18 cellular contexts compared by ENCODE assay signal in the genomic region with DNA sequence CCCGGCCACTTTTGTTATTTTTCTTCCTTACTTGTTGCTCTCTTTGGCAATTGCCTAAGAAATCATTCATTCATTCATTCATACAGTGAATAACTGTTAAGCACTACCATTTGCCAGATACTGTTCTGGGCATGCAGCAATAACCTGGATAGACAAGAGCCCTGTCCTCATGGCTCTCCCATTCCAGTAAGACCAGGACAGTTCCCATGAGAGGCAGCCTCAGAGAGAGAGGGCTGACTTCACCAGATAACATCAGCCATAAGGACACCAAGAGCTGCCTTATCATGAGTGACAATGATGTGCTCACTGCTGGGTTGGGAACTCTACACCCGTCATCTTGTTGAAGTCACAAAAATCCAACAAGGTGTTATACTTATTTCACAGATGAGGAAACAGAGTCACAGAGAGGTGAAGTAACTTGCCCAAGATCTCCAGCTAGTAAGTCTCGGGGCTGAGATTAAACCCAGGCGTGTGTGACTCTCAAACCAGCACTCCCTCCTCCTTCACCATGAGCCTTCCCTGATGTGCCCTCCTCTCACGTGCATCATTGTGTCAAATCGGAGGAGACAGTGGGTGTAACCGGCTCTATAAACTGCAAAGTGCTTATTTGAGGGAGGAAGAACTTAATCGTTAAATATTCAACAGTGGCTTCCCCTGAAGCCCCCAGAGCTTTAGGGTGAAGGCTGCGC.
"Had no signal": no experiment of that assay in that cellular context is flagged by ENCODE, and none has a peak within 500 bp of the region (broad histone marks: within the 10 kb centered on the region; RNA-seq: fewer than 3 reads in every experiment).

No MANE protein-coding gene starts in this region.

- H3K9me3 ChIP-seq: neutrophil, pancreas, psoas muscle had no signal

- H3K36me3 ChIP-seq: cardiac muscle cell, neutrophil, pancreas had no signal

- H3K27me3 ChIP-seq: cardiac muscle cell, pancreas had no signal

- DNase-seq: activated CD4-positive, alpha-beta memory T cell treated with anti-CD3 and anti-CD28 coated beads for 36 hours; activated CD4-positive, alpha-beta T cell treated with anti-CD3 and anti-CD28 coated beads for 48 hours; activated effector memory CD4-positive, alpha-beta T cell treated with anti-CD3 and anti-CD28 coated beads, Interleukin-2, amount 50 U/mL, for 16 hours; activated naive CD4-positive, alpha-beta T cell treated with anti-CD3 and anti-CD28 coated beads, Interleukin-2, amount 10 ng/mL, durations not matched to agents 7 days and 5 days; activated T-cell treated with anti-CD3 and anti-CD28 coated beads, Interleukin-2, amount 50 U/mL, for 72 hours; amygdala; foreskin melanocyte; left ventricle myocardium superior; mammary epithelial cell; pancreas; psoas muscle; right cardiac atrium; stimulated activated CD4-positive, alpha-beta T cell treated with anti-CD3 and anti-CD28 coated beads, Interleukin-12 subunit alpha, Interleukin-12 subunit beta, amount 100 ng/mL, for 4 hours; stimulated activated CD4-positive, alpha-beta T cell treated with anti-CD3 and anti-CD28 coated beads, Interleukin-4, amount 100 ng/mL, for 4 hours; stimulated activated naive CD8-positive, alpha-beta T cell treated with anti-CD3 and anti-CD28 coated beads, Interleukin-15, Interleukin-2, amounts not matched to agents 100 U/mL and 50 U/mL, for 24 hours had no signal

- H3K4me1 ChIP-seq: pancreas, psoas muscle had no signal

- H3K4me3 ChIP-seq: cardiac muscle cell, pancreas, psoas muscle had no signal

- H3K27ac ChIP-seq: cardiac muscle cell, neutrophil, pancreas, psoas muscle had no signal

- FAIRE-seq: endometrium, pancreas had no signal
